7 cellular contexts compared by ENCODE assay signal in the genomic region with DNA sequence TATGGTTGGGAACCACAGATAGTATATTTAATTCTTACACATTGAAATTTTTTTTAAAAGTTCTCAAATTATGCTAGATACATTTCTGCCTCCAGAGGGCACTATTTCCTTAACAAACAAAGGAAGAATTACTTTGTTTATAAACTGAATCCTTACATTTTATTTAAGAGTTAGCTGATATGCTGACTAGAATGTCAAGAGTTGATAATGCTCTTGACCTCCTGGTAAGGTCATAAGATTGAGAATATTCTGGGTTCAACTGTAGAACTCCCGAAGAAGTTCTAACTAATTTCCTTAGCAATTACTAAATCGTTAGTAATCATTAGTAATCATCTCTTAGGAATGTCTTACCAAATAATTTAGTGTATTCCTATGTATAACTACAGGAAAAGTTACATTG.
DNase-seq lines count a peak whose midpoint lies in the region; ATAC-seq, FAIRE-seq and TF ChIP-seq lines count a peak whose summit lies in the region.

No MANE protein-coding gene starts in this region.

- DNase-seq in amniotic epithelial cell (ENCODE audit: low read depth) (peak; percentile 65), vagina (ENCODE audit: extremely low spot score in 2 of 2) (no peak), NCI-H2029 (lab: John Stamatoyannopoulos, UW) (no peak), T-helper 17 cell (no peak)

- no peak for TF ChIP-seq POLR2A in vagina (IDR thresholded peaks at IDR 0.05)

- H3K27ac Mint-ChIP-seq in T-helper 17 cell = no peak overlapping the region

- H3K36me3 ChIP-seq in vagina = no peaks in the 10 kb centered on the region

- H3K27me3 ChIP-seq in vagina = no peaks in the 10 kb centered on the region

- no peak overlapping the region for H3K4me3 Mint-ChIP-seq in T-helper 17 cell

- no peak overlapping the region for H3K4me3 ChIP-seq in vagina

- intact Hi-C loops in vagina (cut with DNase I) = no loop called here

- no peaks in the 10 kb centered on the region for H3K36me3 Mint-ChIP-seq in T-helper 17 cell (ENCODE audit: low read depth)

- H3K27me3 Mint-ChIP-seq in T-helper 17 cell = no peaks in the 10 kb centered on the region

- no peaks in the 10 kb centered on the region for H3K9me3 ChIP-seq in vagina
- no peaks in the 10 kb centered on the region for H3K9me3 ChIP-seq in T-helper 17 cell (ENCODE audit: control insufficient read depth, low read length, poor library complexity, severe bottlenecking)

- no peaks in the 10 kb centered on the region for H3K4me1 ChIP-seq in vagina

- H3K27ac ChIP-seq in vagina = no peak overlapping the region

- no peak for ATAC-seq in T-helper 17 cell

- H3K4me1 Mint-ChIP-seq in T-helper 17 cell = peaks cover 2% of the 10 kb centered on the region

- peak; percentile 68 for TF ChIP-seq CTCF in LNCAP (IDR thresholded peaks at IDR 0.05)
- TF ChIP-seq CTCF in vagina (IDR thresholded peaks at IDR 0.05) = peak in 2 of 3 experiments; percentile 26 to 51

- FAIRE-seq in G401.6 (lab: Jason Lieb, UNC) = peak; percentile 95
- FAIRE-seq in islet of Langerhans (lab: Jason Lieb, UNC) = peak; percentile 95
